ENCODE assay signal across 13 cellular contexts in genomic region chr4:25795566-25796454, GRCh38.
A peak's percentile ranks its signal among the peaks of the same experiment; 100 is the strongest.
DNase-seq lines count a peak whose midpoint lies in the region; ATAC-seq and TF ChIP-seq lines count a peak whose summit lies in the region.
"Had no signal": no experiment of that assay in that cellular context is flagged by ENCODE, and none has a peak within 500 bp of the region (broad histone marks: within the 10 kb centered on the region; RNA-seq: fewer than 3 reads in every experiment).

No MANE protein-coding gene starts in this region.

- peak overlapping the region; percentile 71 for H2AFZ ChIP-seq in osteoblast (ENCODE audit: low read length)

- peak overlapping the region; percentile 62 for H3K4me2 ChIP-seq in osteoblast (ENCODE audit: insufficient read depth, low read length)

- DNase-seq in EL (peak; percentile 92), RWPE2 (ENCODE audit: low spot score) (no peak), fibroblast of mammary gland (ENCODE audit: low read depth) (peak; percentile 60), osteoblast (ENCODE audit: insufficient read length, low spot score, missing footprints) (peak; percentile 85), NCI-H774 (lab: John Stamatoyannopoulos, UW) (no peak)
- no peak for DNase-seq in activated naive CD8-positive, alpha-beta T cell treated with anti-CD3 and anti-CD28 coated beads for 36 hours
- DNase-seq in T-helper 2 cell treated with Interferon-gamma antibody and Interleukin-4, amounts not matched to agents 5 μg/mL and 100 μg/mL, for 36 hours (ENCODE audit: low spot score), result no peak
- no peak for DNase-seq in CD4-positive, alpha-beta T cell
- DNase-seq: activated CD4-positive, alpha-beta T cell treated with anti-CD3 and anti-CD28 coated beads, Interleukin-2, amount 10 ng/mL, durations not matched to agents 24 days and 14 days; NCI-H1105; stimulated activated CD4-positive, alpha-beta T cell treated with anti-CD3 and anti-CD28 coated beads, Interleukin-4, amount 100 ng/mL, for 4 hours; thyroid gland had no signal

- H3K36me3 Mint-ChIP-seq in activated naive CD8-positive, alpha-beta T cell treated with anti-CD3 and anti-CD28 coated beads for 36 hours, result peaks cover 28% of the 10 kb centered on the region
- peaks cover 49% of the 10 kb centered on the region for H3K36me3 Mint-ChIP-seq in T-helper 2 cell treated with Interferon-gamma antibody and Interleukin-4, amounts not matched to agents 5 μg/mL and 100 μg/mL, for 36 hours (ENCODE audit: low read depth)
- H3K36me3 Mint-ChIP-seq in CD4-positive, alpha-beta T cell (ENCODE audit: low read depth), result peaks cover 91% of the 10 kb centered on the region

- intact Hi-C loops in CD4-positive, alpha-beta T cell (cut with DNase I, micrococcal nuclease), result no loop called here

- no peaks in the 10 kb centered on the region for H3K27me3 Mint-ChIP-seq in activated naive CD8-positive, alpha-beta T cell treated with anti-CD3 and anti-CD28 coated beads for 36 hours
- no peaks in the 10 kb centered on the region for H3K27me3 Mint-ChIP-seq in T-helper 2 cell treated with Interferon-gamma antibody and Interleukin-4, amounts not matched to agents 5 μg/mL and 100 μg/mL, for 36 hours (ENCODE audit: low read depth)
- no peaks in the 10 kb centered on the region for H3K27me3 Mint-ChIP-seq in CD4-positive, alpha-beta T cell
- H3K27me3 Mint-ChIP-seq: activated CD4-positive, alpha-beta T cell treated with anti-CD3 and anti-CD28 coated beads, Interleukin-2, amount 10 ng/mL, durations not matched to agents 24 days and 14 days; activated naive CD8-positive, alpha-beta T cell had no signal

- ATAC-seq in RWPE2 (ENCODE audit: low read depth), result peak; percentile 97
- ATAC-seq in CD4-positive, alpha-beta T cell (ENCODE audit: poor library complexity), result no peak

- H3K4me3 ChIP-seq in RWPE2 (ENCODE audit: severe bottlenecking) (no peak overlapping the region), fibroblast of mammary gland (ENCODE audit: control insufficient read depth, low read depth, low read length) (no peak overlapping the region), osteoblast (ENCODE audit: insufficient read depth, low read length) (peak overlapping the region; percentile 13)
- H3K4me3 ChIP-seq: thyroid gland had no signal

- H3K9me3 ChIP-seq in RWPE2 (ENCODE audit: severe bottlenecking) (no peaks in the 10 kb centered on the region), osteoblast (ENCODE audit: low read depth, low read length) (no peaks in the 10 kb centered on the region)
- H3K9me3 ChIP-seq in CD4-positive, alpha-beta T cell (ENCODE audit: control insufficient read depth, low read length), result no peaks in the 10 kb centered on the region
- H3K9me3 ChIP-seq: thyroid gland had no signal

- H3K4me1 Mint-ChIP-seq in activated naive CD8-positive, alpha-beta T cell treated with anti-CD3 and anti-CD28 coated beads for 36 hours, result no peaks in the 10 kb centered on the region
- H3K4me1 Mint-ChIP-seq in T-helper 2 cell treated with Interferon-gamma antibody and Interleukin-4, amounts not matched to agents 5 μg/mL and 100 μg/mL, for 36 hours (ENCODE audit: low read depth), result peaks cover 7% of the 10 kb centered on the region
- no peaks in the 10 kb centered on the region for H3K4me1 Mint-ChIP-seq in CD4-positive, alpha-beta T cell (ENCODE audit: low read depth)

- H3K36me3 ChIP-seq in RWPE2 (ENCODE audit: low read depth) (peaks cover 5% of the 10 kb centered on the region), osteoblast (ENCODE audit: insufficient read depth, low read length) (peaks cover 13% of the 10 kb centered on the region)
- H3K36me3 ChIP-seq: thyroid gland had no signal

- H3K79me2 ChIP-seq in osteoblast (ENCODE audit: insufficient read depth, low read length), result no peaks in the 10 kb centered on the region

- POLR2A ChIA-PET in CD4-positive, alpha-beta T cell (lab: Charles Lee), result no interaction called here

- H3K4me1 ChIP-seq in RWPE2 (ENCODE audit: insufficient read depth, poor library complexity, severe bottlenecking), result peaks cover 7% of the 10 kb centered on the region
- H3K4me1 ChIP-seq in osteoblast (ENCODE audit: insufficient read depth, low read length), result peaks cover 16% of the 10 kb centered on the region
- H3K4me1 ChIP-seq: thyroid gland had no signal

- no peak for TF ChIP-seq CTCF in RWPE2 (IDR thresholded peaks at IDR 0.05; ENCODE audit: poor library complexity, severe bottlenecking)
- TF ChIP-seq CTCF in fibroblast of mammary gland (conservative IDR thresholded peaks at IDR 0.05; ENCODE audit: control insufficient read depth, insufficient read depth, low read depth, low read length), result no peak
- no peak for TF ChIP-seq CTCF in osteoblast (IDR thresholded peaks at IDR 0.05; ENCODE audit: extremely low read depth, low read depth, low read length)
- no peak for TF ChIP-seq CTCF in CD4-positive, alpha-beta T cell (IDR thresholded peaks at IDR 0.05)

- no peaks in the 10 kb centered on the region for H3K27me3 ChIP-seq in RWPE2 (ENCODE audit: insufficient read depth, poor library complexity, severe bottlenecking)
- no peaks in the 10 kb centered on the region for H3K27me3 ChIP-seq in osteoblast (ENCODE audit: insufficient read depth, low read length)
- no peaks in the 10 kb centered on the region for H3K27me3 ChIP-seq in CD4-positive, alpha-beta T cell (ENCODE audit: control insufficient read depth, insufficient read depth, low read length)
- H3K27me3 ChIP-seq: thyroid gland had no signal

- H3K27ac ChIP-seq in RWPE2 (ENCODE audit: poor library complexity, severe bottlenecking) (peak overlapping the region; percentile 36), osteoblast (ENCODE audit: low read depth, low read length) (peak overlapping the region; percentile 77)
- no peak overlapping the region for H3K27ac ChIP-seq in CD4-positive, alpha-beta T cell (ENCODE audit: low read depth, low read length)
- H3K27ac ChIP-seq: thyroid gland had no signal

- no peaks in the 10 kb centered on the region for H4K20me1 ChIP-seq in osteoblast (ENCODE audit: insufficient read depth, low read length)

- H3K9me3 Mint-ChIP-seq in activated naive CD8-positive, alpha-beta T cell treated with anti-CD3 and anti-CD28 coated beads for 36 hours, result no peaks in the 10 kb centered on the region
- no peaks in the 10 kb centered on the region for H3K9me3 Mint-ChIP-seq in T-helper 2 cell treated with Interferon-gamma antibody and Interleukin-4, amounts not matched to agents 5 μg/mL and 100 μg/mL, for 36 hours
- H3K9me3 Mint-ChIP-seq in CD4-positive, alpha-beta T cell, result no peaks in the 10 kb centered on the region
- H3K9me3 Mint-ChIP-seq: activated CD4-positive, alpha-beta T cell treated with anti-CD3 and anti-CD28 coated beads, Interleukin-2, amount 10 ng/mL, durations not matched to agents 24 days and 14 days had no signal

- H3K4me3 Mint-ChIP-seq in activated naive CD8-positive, alpha-beta T cell treated with anti-CD3 and anti-CD28 coated beads for 36 hours, result no peak overlapping the region
- no peak overlapping the region for H3K4me3 Mint-ChIP-seq in T-helper 2 cell treated with Interferon-gamma antibody and Interleukin-4, amounts not matched to agents 5 μg/mL and 100 μg/mL, for 36 hours
- H3K4me3 Mint-ChIP-seq in CD4-positive, alpha-beta T cell, result no peak overlapping the region
- H3K4me3 Mint-ChIP-seq: activated CD4-positive, alpha-beta T cell treated with anti-CD3 and anti-CD28 coated beads, Interleukin-2, amount 10 ng/mL, durations not matched to agents 24 days and 14 days; activated naive CD8-positive, alpha-beta T cell had no signal

- H3K27ac Mint-ChIP-seq in activated naive CD8-positive, alpha-beta T cell treated with anti-CD3 and anti-CD28 coated beads for 36 hours, result no peak overlapping the region
- H3K27ac Mint-ChIP-seq in T-helper 2 cell treated with Interferon-gamma antibody and Interleukin-4, amounts not matched to agents 5 μg/mL and 100 μg/mL, for 36 hours, result no peak overlapping the region
- no peak overlapping the region for H3K27ac Mint-ChIP-seq in CD4-positive, alpha-beta T cell
- H3K27ac Mint-ChIP-seq: activated CD4-positive, alpha-beta T cell treated with anti-CD3 and anti-CD28 coated beads, Interleukin-2, amount 10 ng/mL, durations not matched to agents 24 days and 14 days; activated naive CD8-positive, alpha-beta T cell had no signal

- CTCF ChIA-PET in CD4-positive, alpha-beta T cell (lab: Charles Lee), result no interaction called here

Comparison
In these comparisons a context has a peak if more than half of its experiments do, and no peak if none do; other contexts are left out.
1. DNase-seq: peak in EL (single experiment), fibroblast of mammary gland (single experiment) and osteoblast (single experiment); none in RWPE2 (single experiment), NCI-H774 (single experiment), activated naive CD8-positive, alpha-beta T cell treated with anti-CD3 and anti-CD28 coated beads for 36 hours (single experiment), T-helper 2 cell treated with Interferon-gamma antibody and Interleukin-4, amounts not matched to agents 5 μg/mL and 100 μg/mL, for 36 hours (single experiment) and CD4-positive, alpha-beta T cell (0 of 10).